28 cellular contexts compared by ENCODE assay signal in the genomic region with DNA sequence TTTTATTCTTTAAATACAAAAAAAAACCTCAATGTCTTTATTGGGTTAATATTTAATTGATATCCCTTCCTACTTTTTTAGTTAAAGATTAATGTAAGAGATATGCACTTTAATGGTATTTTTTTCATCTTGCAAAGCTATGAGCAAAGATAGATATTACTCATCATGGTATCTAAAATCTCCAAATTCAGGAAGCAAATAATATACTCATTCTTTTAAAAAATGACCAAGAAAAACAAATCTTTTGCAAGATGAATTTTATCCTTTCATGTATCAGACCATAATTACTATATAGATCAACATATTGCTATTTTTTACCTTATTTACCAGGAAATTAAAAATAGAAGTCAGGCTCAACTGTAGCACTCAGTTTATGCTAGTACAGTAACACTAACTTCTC.
"Had no signal": no experiment of that assay in that cellular context is flagged by ENCODE, and none has a peak within 500 bp of the region (broad histone marks: within the 10 kb centered on the region; RNA-seq: fewer than 3 reads in every experiment).

No MANE protein-coding gene starts in this region.

- H3K9me3 ChIP-seq: ascending aorta, MG63, Peyer's patch had no signal

- H3K27me3 ChIP-seq: ascending aorta, cardiac muscle cell, MG63, Peyer's patch had no signal

- H3K4me3 ChIP-seq: ascending aorta, cardiac muscle cell, MG63, Peyer's patch had no signal

- H3K27ac ChIP-seq: ascending aorta, cardiac muscle cell, Peyer's patch, RWPE1 had no signal

- H3K36me3 ChIP-seq: ascending aorta, cardiac muscle cell, MG63, Peyer's patch had no signal

- ATAC-seq: activated CD4-positive, alpha-beta T cell treated with anti-CD3 and anti-CD28 coated beads for 36 hours; activated CD4-positive, CD25-positive, alpha-beta regulatory T cell treated with anti-CD3 and anti-CD28 coated beads, Interleukin-2, amount 50 U/mL, for 24 hours; activated CD8-positive, alpha-beta T cell treated with anti-CD3 and anti-CD28 coated beads, Interleukin-2, amount 10 ng/mL, durations not matched to agents 7 days and 5 days; Right ventricle myocardium inferior; WTC11 had no signal

- H3K4me1 ChIP-seq: ascending aorta, Peyer's patch had no signal

- DNase-seq: activated CD4-positive, alpha-beta T cell treated with anti-CD3 and anti-CD28 coated beads for 36 hours; activated CD4-positive, alpha-beta T cell treated with anti-CD3 and anti-CD28 coated beads, Interleukin-2, amount 10 ng/mL, durations not matched to agents 7 days and 5 days; activated CD4-positive, alpha-beta T cell treated with anti-CD3 and anti-CD28 coated beads, Interleukin-2, amount 50 U/mL, for 48 hours; activated CD8-positive, alpha-beta T cell treated with anti-CD3 and anti-CD28 coated beads, Interleukin-2, amount 10 ng/mL, durations not matched to agents 7 days and 5 days; activated gamma-delta T cell; activated naive CD4-positive, alpha-beta T cell treated with Interleukin-2 at 50 U/mL for 16 hours; activated naive CD8-positive, alpha-beta T cell treated with anti-CD3 and anti-CD28 coated beads, Interleukin-2, amount 10 ng/mL, durations not matched to agents 7 days and 5 days; activated T-cell treated with anti-CD3 and anti-CD28 coated beads, Interleukin-2, amount 50 U/mL, for 24 hours; amygdala; Karpas-422; KBM-7; MG63; MV-4-11; NCI-H1092; NCI-H146; NCI-H187; NCI-H2081; NCI-H226; NCI-H524 treated with DMSO at 0.1 percent for 48 hours; NCI-H748 treated with DMSO at 0.1 percent for 48 hours; Peyer's patch; SIG-M5 had no signal
